Comparison of ENCODE assay signal across 1 cellular context in the genomic region with DNA sequence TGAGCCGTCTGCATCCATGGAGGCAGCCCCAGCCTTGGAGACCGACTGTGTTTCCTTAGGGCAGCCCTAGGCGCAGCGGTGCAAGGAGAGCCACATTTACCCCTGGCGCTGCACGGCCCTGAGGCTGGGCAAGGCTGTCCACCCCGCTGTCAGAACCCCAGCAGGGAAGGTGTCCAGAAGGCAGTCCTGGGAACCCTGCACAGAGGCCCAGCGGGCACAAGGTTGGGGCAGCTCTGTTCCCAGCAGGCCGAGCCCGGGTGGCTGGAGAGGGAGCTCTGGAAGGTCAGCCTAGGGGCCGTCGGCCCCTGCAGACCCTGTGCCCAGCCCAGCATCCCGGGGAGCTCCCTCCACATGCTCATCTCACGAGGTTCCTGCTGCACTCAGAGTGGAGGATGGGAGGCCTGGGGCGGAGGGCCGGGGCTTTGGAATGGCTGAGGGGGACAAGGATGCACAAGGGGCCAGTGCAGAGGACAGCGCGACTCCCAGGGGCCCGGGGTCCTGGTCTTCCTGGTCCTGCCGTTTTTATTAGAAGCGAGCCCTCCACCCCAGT.
TF ChIP-seq lines count a peak whose summit lies in the region.

No MANE protein-coding gene starts in this region.

TF ChIP-seq in WTC11, 78 proteins besides CTCF, POLR2A, EP300 and RAD21 (continued from another document):
- TF ChIP-seq, protein P1, sequence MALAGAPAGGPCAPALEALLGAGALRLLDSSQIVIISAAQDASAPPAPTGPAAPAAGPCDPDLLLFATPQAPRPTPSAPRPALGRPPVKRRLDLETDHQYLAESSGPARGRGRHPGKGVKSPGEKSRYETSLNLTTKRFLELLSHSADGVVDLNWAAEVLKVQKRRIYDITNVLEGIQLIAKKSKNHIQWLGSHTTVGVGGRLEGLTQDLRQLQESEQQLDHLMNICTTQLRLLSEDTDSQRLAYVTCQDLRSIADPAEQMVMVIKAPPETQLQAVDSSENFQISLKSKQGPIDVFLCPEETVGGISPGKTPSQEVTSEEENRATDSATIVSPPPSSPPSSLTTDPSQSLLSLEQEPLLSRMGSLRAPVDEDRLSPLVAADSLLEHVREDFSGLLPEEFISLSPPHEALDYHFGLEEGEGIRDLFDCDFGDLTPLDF (CRISPR knock-in tag; IDR thresholded peaks at IDR 0.05), result no peak
- TF ChIP-seq SMAD4 (CRISPR knock-in tag; IDR thresholded peaks at IDR 0.05) (no peak), NR1H2 (CRISPR knock-in tag; IDR thresholded peaks at IDR 0.05) (no peak), NFYB (CRISPR knock-in tag; conservative IDR thresholded peaks at IDR 0.05; ENCODE audit: low read depth) (no peak)
- TF ChIP-seq, protein P2, sequence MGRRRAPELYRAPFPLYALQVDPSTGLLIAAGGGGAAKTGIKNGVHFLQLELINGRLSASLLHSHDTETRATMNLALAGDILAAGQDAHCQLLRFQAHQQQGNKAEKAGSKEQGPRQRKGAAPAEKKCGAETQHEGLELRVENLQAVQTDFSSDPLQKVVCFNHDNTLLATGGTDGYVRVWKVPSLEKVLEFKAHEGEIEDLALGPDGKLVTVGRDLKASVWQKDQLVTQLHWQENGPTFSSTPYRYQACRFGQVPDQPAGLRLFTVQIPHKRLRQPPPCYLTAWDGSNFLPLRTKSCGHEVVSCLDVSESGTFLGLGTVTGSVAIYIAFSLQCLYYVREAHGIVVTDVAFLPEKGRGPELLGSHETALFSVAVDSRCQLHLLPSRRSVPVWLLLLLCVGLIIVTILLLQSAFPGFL (CRISPR knock-in tag; IDR thresholded peaks at IDR 0.05; ENCODE audit: borderline replicate concordance), result no peak
- TF ChIP-seq, protein P3, sequence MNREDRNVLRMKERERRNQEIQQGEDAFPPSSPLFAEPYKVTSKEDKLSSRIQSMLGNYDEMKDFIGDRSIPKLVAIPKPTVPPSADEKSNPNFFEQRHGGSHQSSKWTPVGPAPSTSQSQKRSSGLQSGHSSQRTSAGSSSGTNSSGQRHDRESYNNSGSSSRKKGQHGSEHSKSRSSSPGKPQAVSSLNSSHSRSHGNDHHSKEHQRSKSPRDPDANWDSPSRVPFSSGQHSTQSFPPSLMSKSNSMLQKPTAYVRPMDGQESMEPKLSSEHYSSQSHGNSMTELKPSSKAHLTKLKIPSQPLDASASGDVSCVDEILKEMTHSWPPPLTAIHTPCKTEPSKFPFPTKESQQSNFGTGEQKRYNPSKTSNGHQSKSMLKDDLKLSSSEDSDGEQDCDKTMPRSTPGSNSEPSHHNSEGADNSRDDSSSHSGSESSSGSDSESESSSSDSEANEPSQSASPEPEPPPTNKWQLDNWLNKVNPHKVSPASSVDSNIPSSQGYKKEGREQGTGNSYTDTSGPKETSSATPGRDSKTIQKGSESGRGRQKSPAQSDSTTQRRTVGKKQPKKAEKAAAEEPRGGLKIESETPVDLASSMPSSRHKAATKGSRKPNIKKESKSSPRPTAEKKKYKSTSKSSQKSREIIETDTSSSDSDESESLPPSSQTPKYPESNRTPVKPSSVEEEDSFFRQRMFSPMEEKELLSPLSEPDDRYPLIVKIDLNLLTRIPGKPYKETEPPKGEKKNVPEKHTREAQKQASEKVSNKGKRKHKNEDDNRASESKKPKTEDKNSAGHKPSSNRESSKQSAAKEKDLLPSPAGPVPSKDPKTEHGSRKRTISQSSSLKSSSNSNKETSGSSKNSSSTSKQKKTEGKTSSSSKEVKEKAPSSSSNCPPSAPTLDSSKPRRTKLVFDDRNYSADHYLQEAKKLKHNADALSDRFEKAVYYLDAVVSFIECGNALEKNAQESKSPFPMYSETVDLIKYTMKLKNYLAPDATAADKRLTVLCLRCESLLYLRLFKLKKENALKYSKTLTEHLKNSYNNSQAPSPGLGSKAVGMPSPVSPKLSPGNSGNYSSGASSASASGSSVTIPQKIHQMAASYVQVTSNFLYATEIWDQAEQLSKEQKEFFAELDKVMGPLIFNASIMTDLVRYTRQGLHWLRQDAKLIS (CRISPR knock-in tag; IDR thresholded peaks at IDR 0.05; ENCODE audit: borderline replicate concordance), result no peak
- TF ChIP-seq, protein P4, sequence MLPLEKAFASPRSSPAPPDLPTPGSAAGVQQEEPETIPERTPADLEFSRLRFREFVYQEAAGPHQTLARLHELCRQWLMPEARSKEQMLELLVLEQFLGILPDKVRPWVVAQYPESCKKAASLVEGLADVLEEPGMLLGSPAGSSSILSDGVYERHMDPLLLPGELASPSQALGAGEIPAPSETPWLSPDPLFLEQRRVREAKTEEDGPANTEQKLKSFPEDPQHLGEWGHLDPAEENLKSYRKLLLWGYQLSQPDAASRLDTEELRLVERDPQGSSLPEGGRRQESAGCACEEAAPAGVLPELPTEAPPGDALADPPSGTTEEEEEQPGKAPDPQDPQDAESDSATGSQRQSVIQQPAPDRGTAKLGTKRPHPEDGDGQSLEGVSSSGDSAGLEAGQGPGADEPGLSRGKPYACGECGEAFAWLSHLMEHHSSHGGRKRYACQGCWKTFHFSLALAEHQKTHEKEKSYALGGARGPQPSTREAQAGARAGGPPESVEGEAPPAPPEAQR (CRISPR knock-in tag; IDR thresholded peaks at IDR 0.05), result no peak
- TF ChIP-seq, protein P5, sequence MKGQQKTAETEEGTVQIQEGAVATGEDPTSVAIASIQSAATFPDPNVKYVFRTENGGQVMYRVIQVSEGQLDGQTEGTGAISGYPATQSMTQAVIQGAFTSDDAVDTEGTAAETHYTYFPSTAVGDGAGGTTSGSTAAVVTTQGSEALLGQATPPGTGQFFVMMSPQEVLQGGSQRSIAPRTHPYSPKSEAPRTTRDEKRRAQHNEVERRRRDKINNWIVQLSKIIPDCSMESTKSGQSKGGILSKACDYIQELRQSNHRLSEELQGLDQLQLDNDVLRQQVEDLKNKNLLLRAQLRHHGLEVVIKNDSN (CRISPR knock-in tag; IDR thresholded peaks at IDR 0.05), result no peak
